33 cellular contexts compared by ENCODE assay signal in genomic region chr1:46862348-46862747, GRCh38.
"Had no signal": no experiment of that assay in that cellular context is flagged by ENCODE, and none has a peak within 500 bp of the region (broad histone marks: within the 10 kb centered on the region; RNA-seq: fewer than 3 reads in every experiment).

No MANE protein-coding gene starts in this region.

- H3K9me3 Mint-ChIP-seq: T-helper 2 cell treated with Interferon-gamma antibody and Interleukin-4, amounts not matched to agents 5 μg/mL and 100 μg/mL, for 36 hours had no signal

- H3K36me3 Mint-ChIP-seq: activated CD8-positive, alpha-beta memory T cell treated with anti-CD3 and anti-CD28 coated beads, Interleukin-2, amount 10 ng/mL, durations not matched to agents 7 days and 5 days; activated naive CD4-positive, alpha-beta T cell treated with anti-CD3 and anti-CD28 coated beads, Interleukin-2, amount 10 ng/mL, durations not matched to agents 7 days and 5 days; activated naive CD4-positive, alpha-beta T cell treated with anti-CD3 and anti-CD28 coated beads, Interleukin-2, amount 50 U/mL, for 24 hours; activated naive CD8-positive, alpha-beta T cell treated with anti-CD3 and anti-CD28 coated beads, Interleukin-2, amount 10 ng/mL, durations not matched to agents 7 days and 5 days; brain had no signal

- H3K27ac Mint-ChIP-seq: activated B cell treated with CpG ODN at 0.5 μM for 24 hours; activated CD4-positive, alpha-beta memory T cell treated with anti-CD3 and anti-CD28 coated beads, Interleukin-2, amount 10 ng/mL, durations not matched to agents 7 days and 5 days; activated CD4-positive, alpha-beta T cell treated with anti-CD3 and anti-CD28 coated beads, Interleukin-2, amount 10 ng/mL, durations not matched to agents 7 days and 5 days; activated CD8-positive, alpha-beta memory T cell treated with anti-CD3 and anti-CD28 coated beads, Interleukin-2, amount 10 ng/mL, durations not matched to agents 7 days and 5 days; activated CD8-positive, alpha-beta T cell treated with anti-CD3 and anti-CD28 coated beads, Interleukin-2, amount 10 ng/mL, durations not matched to agents 7 days and 5 days; activated naive CD4-positive, alpha-beta T cell treated with anti-CD3 and anti-CD28 coated beads, Interleukin-2, amount 10 ng/mL, durations not matched to agents 7 days and 5 days; activated naive CD4-positive, alpha-beta T cell treated with anti-CD3 and anti-CD28 coated beads, Interleukin-2, amount 50 U/mL, for 24 hours; activated naive CD8-positive, alpha-beta T cell; activated naive CD8-positive, alpha-beta T cell treated with anti-CD3 and anti-CD28 coated beads, Interleukin-2, amount 10 ng/mL, durations not matched to agents 7 days and 5 days; activated naive CD8-positive, alpha-beta T cell treated with anti-CD3 and anti-CD28 coated beads, Interleukin-2, amount 50 U/mL, for 24 hours; activated T-cell treated with anti-CD3 and anti-CD28 coated beads, Interleukin-2, amount 50 U/mL, for 24 hours; activated T-helper 2 cell treated with anti-CD3 and anti-CD28 coated beads, Interferon-gamma antibody, Interleukin-2, Interleukin-4, amounts not matched to agents 10 μg/mL and 5 μg/mL and 100 μg/mL, durations not matched to agents 14 hours and 24 hours and 36 hours; brain; T-helper 1 cell treated with Interleukin-12 subunit alpha and Interleukin-12 subunit beta and Interleukin-4 antibody, amounts not matched to agents 30 μg/mL and 1 μg/mL, for 36 hours; T-helper 2 cell treated with Interferon-gamma antibody and Interleukin-4, amounts not matched to agents 5 μg/mL and 100 μg/mL, for 36 hours had no signal

- H3K9me3 ChIP-seq: ascending aorta had no signal

- DNase-seq: activated B cell treated with CpG ODN at 0.5 μM for 24 hours; activated CD4-positive, alpha-beta memory T cell treated with anti-CD3 and anti-CD28 coated beads, Interleukin-2, amount 10 ng/mL, durations not matched to agents 7 days and 5 days; activated CD4-positive, alpha-beta T cell treated with anti-CD3 and anti-CD28 coated beads for 48 hours; activated CD4-positive, alpha-beta T cell treated with anti-CD3 and anti-CD28 coated beads, Interleukin-2, amount 10 ng/mL, durations not matched to agents 7 days and 5 days; activated CD4-positive, alpha-beta T cell treated with anti-CD3 and anti-CD28 coated beads, Interleukin-2, amount 50 U/mL, for 48 hours; activated CD4-positive, CD25-positive, alpha-beta regulatory T cell treated with anti-CD3 and anti-CD28 coated beads, Interleukin-2, amount 50 U/mL, for 72 hours; activated CD8-positive, alpha-beta memory T cell treated with anti-CD3 and anti-CD28 coated beads for 24 hours; activated CD8-positive, alpha-beta memory T cell treated with anti-CD3 and anti-CD28 coated beads, Interleukin-2, amount 10 ng/mL, durations not matched to agents 7 days and 5 days; activated CD8-positive, alpha-beta memory T cell treated with anti-CD3 and anti-CD28 coated beads, Interleukin-2, amount 50 U/mL, for 48 hours; activated CD8-positive, alpha-beta T cell treated with anti-CD3 and anti-CD28 coated beads, Interleukin-2, amount 10 ng/mL, durations not matched to agents 7 days and 5 days; activated effector memory CD4-positive, alpha-beta T cell treated with Interleukin-2 at 50 U/mL for 16 hours; activated gamma-delta T cell; activated naive CD4-positive, alpha-beta T cell treated with anti-CD3 and anti-CD28 coated beads, Interleukin-2, amount 10 ng/mL, durations not matched to agents 7 days and 5 days; activated naive CD4-positive, alpha-beta T cell treated with Interleukin-2 at 50 U/mL for 16 hours; activated naive CD8-positive, alpha-beta T cell treated with anti-CD3 and anti-CD28 coated beads, Interleukin-2, amount 10 ng/mL, durations not matched to agents 7 days and 5 days; activated naive CD8-positive, alpha-beta T cell treated with anti-CD3 and anti-CD28 coated beads, Interleukin-2, amount 50 U/mL, for 24 hours; activated T-cell treated with anti-CD3 and anti-CD28 coated beads, Interleukin-2, amount 50 U/mL, for 24 hours; activated T-cell treated with anti-CD3 and anti-CD28 coated beads, Interleukin-2, amount 50 U/mL, for 48 hours; amygdala; anterior cingulate cortex; central memory CD4-positive, alpha-beta T cell; SW 1271; T-helper 1 cell; T-helper 2 cell; T-helper 9 cell had no signal

- H3K36me3 ChIP-seq: ascending aorta had no signal

- H3K27me3 ChIP-seq: ascending aorta had no signal

- H3K27ac ChIP-seq: ascending aorta, VCaP had no signal

- ATAC-seq: activated CD8-positive, alpha-beta memory T cell treated with anti-CD3 and anti-CD28 coated beads, Interleukin-2, amount 10 ng/mL, durations not matched to agents 7 days and 5 days; activated CD8-positive, alpha-beta T cell treated with anti-CD3 and anti-CD28 coated beads, Interleukin-2, amount 10 ng/mL, durations not matched to agents 7 days and 5 days; activated naive CD8-positive, alpha-beta T cell treated with anti-CD3 and anti-CD28 coated beads, Interleukin-2, amount 50 U/mL, for 24 hours had no signal

- H3K4me1 Mint-ChIP-seq: activated B cell treated with CpG ODN at 0.5 μM for 24 hours, brain had no signal

- H3K4me3 Mint-ChIP-seq: activated B cell treated with CpG ODN at 0.5 μM for 24 hours; activated CD4-positive, alpha-beta memory T cell treated with anti-CD3 and anti-CD28 coated beads, Interleukin-2, amount 10 ng/mL, durations not matched to agents 7 days and 5 days; activated CD4-positive, alpha-beta T cell treated with anti-CD3 and anti-CD28 coated beads, Interleukin-2, amount 10 ng/mL, durations not matched to agents 7 days and 5 days; activated CD8-positive, alpha-beta memory T cell treated with anti-CD3 and anti-CD28 coated beads, Interleukin-2, amount 10 ng/mL, durations not matched to agents 7 days and 5 days; activated CD8-positive, alpha-beta T cell treated with anti-CD3 and anti-CD28 coated beads, Interleukin-2, amount 10 ng/mL, durations not matched to agents 7 days and 5 days; activated naive CD4-positive, alpha-beta T cell treated with anti-CD3 and anti-CD28 coated beads, Interleukin-2, amount 10 ng/mL, durations not matched to agents 7 days and 5 days; activated naive CD4-positive, alpha-beta T cell treated with anti-CD3 and anti-CD28 coated beads, Interleukin-2, amount 50 U/mL, for 24 hours; activated naive CD8-positive, alpha-beta T cell; activated naive CD8-positive, alpha-beta T cell treated with anti-CD3 and anti-CD28 coated beads, Interleukin-2, amount 10 ng/mL, durations not matched to agents 7 days and 5 days; activated naive CD8-positive, alpha-beta T cell treated with anti-CD3 and anti-CD28 coated beads, Interleukin-2, amount 50 U/mL, for 24 hours; activated T-cell treated with anti-CD3 and anti-CD28 coated beads, Interleukin-2, amount 50 U/mL, for 24 hours; brain; T-helper 1 cell treated with Interleukin-12 subunit alpha and Interleukin-12 subunit beta and Interleukin-4 antibody, amounts not matched to agents 30 μg/mL and 1 μg/mL, for 36 hours; T-helper 2 cell treated with Interferon-gamma antibody and Interleukin-4, amounts not matched to agents 5 μg/mL and 100 μg/mL, for 36 hours had no signal

- H3K4me3 ChIP-seq: ascending aorta had no signal

- H3K4me1 ChIP-seq: ascending aorta had no signal
